In the genomic region with DNA sequence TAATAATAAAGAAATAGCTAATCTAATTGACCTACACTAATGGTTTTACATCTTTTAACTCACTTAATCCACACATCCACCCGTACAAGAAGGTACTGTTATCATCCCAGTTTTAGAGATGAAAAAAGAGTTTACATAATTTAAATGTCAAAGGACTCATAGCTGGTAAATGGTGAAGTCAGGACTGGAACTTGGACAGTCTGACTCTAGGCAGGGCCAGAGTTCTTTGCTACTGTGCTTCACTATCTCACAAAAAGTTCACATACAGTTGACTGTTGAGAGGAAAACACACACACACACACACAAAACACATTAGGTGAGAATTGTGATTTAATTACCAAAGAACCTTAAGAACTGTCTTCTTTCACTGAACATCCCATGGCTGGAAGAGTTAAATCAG, we compare ENCODE assay signal across 25 cellular contexts.
A peak's percentile ranks its signal among the peaks of the same experiment; 100 is the strongest.
DNase-seq lines count a peak whose midpoint lies in the region; ATAC-seq, FAIRE-seq and TF ChIP-seq lines count a peak whose summit lies in the region.
"Had no signal": no experiment of that assay in that cellular context is flagged by ENCODE, and none has a peak within 500 bp of the region (broad histone marks: within the 10 kb centered on the region; RNA-seq: fewer than 3 reads in every experiment).

No MANE protein-coding gene starts in this region.

- H3K4me3 ChIP-seq in parathyroid adenoma (ENCODE audit: low read depth, low read length) (no peak overlapping the region), uterus (no peak overlapping the region)
- H3K4me3 ChIP-seq in CD4-positive, alpha-beta memory T cell (ENCODE audit: low read length in 2 of 2): no peak overlapping the region
- H3K4me3 ChIP-seq: HAP-1, Peyer's patch had no signal

- H3K9me3 ChIP-seq in parathyroid adenoma (ENCODE audit: control insufficient read depth, low read length) (no peaks in the 10 kb centered on the region), uterus (no peaks in the 10 kb centered on the region)
- H3K9me3 ChIP-seq in CD4-positive, alpha-beta memory T cell (ENCODE audit: control insufficient read depth in 1 of 2, low read length in 2 of 2): no peaks in the 10 kb centered on the region
- H3K9me3 ChIP-seq: HAP-1, Peyer's patch had no signal

- no peak overlapping the region for H3K27ac Mint-ChIP-seq in CD4-positive, alpha-beta memory T cell
- H3K27ac Mint-ChIP-seq: B cell; stimulated activated naive B cell treated with anti-CD40 and anti-IgM and Interleukin-4, amounts not matched to agents 10 μg/mL and 1 μg/mL and 100 μg/mL, for 72 hours; T-helper 17 cell; type B pancreatic cell had no signal

- H3K27me3 ChIP-seq in parathyroid adenoma (ENCODE audit: control insufficient read depth, insufficient read depth, low read length) (no peaks in the 10 kb centered on the region), uterus (no peaks in the 10 kb centered on the region)
- no peaks in the 10 kb centered on the region for H3K27me3 ChIP-seq in CD4-positive, alpha-beta memory T cell (ENCODE audit: insufficient read depth, low read length)
- H3K27me3 ChIP-seq: Peyer's patch had no signal

- H3K27me3 Mint-ChIP-seq in CD4-positive, alpha-beta memory T cell: no peaks in the 10 kb centered on the region
- H3K27me3 Mint-ChIP-seq: B cell; stimulated activated naive B cell treated with anti-CD40 and anti-IgM and Interleukin-4, amounts not matched to agents 10 μg/mL and 1 μg/mL and 100 μg/mL, for 72 hours; T-helper 17 cell; type B pancreatic cell had no signal

- H3K4me3 Mint-ChIP-seq in CD4-positive, alpha-beta memory T cell: no peak overlapping the region
- H3K4me3 Mint-ChIP-seq: B cell; stimulated activated naive B cell treated with anti-CD40 and anti-IgM and Interleukin-4, amounts not matched to agents 10 μg/mL and 1 μg/mL and 100 μg/mL, for 72 hours; T-helper 17 cell; type B pancreatic cell had no signal

- no peaks in the 10 kb centered on the region for H3K79me2 ChIP-seq in parathyroid adenoma

- H3K4me1 ChIP-seq in parathyroid adenoma (no peaks in the 10 kb centered on the region), uterus (no peaks in the 10 kb centered on the region)
- no peaks in the 10 kb centered on the region for H3K4me1 ChIP-seq in CD4-positive, alpha-beta memory T cell (ENCODE audit: insufficient read depth, low read length)

- ATAC-seq in Right ventricle myocardium inferior: peak; percentile 38
- peak; percentile 33 for ATAC-seq in left lobe of liver
- ATAC-seq: stimulated activated naive B cell treated with anti-CD40 and anti-IgM and Interleukin-4, amounts not matched to agents 10 μg/mL and 1 μg/mL and 100 μg/mL, for 72 hours; T-helper 17 cell had no signal

- no peaks in the 10 kb centered on the region for H3K36me3 ChIP-seq in parathyroid adenoma (ENCODE audit: control insufficient read depth, insufficient read depth, low read length)
- no peaks in the 10 kb centered on the region for H3K36me3 ChIP-seq in uterus
- no peaks in the 10 kb centered on the region for H3K36me3 ChIP-seq in CD4-positive, alpha-beta memory T cell (ENCODE audit: insufficient read depth, low read length)
- H3K36me3 ChIP-seq: HAP-1, Peyer's patch had no signal

- CTCF ChIA-PET in CD4-positive, alpha-beta memory T cell (lab: Charles Lee; ENCODE audit: partially characterized antibody): no interaction called here

- peaks cover 0 to 2% (median 0%) of the 10 kb centered on the region in 4 donors for H3K4me1 Mint-ChIP-seq in CD4-positive, alpha-beta memory T cell
- H3K4me1 Mint-ChIP-seq: B cell; stimulated activated naive B cell treated with anti-CD40 and anti-IgM and Interleukin-4, amounts not matched to agents 10 μg/mL and 1 μg/mL and 100 μg/mL, for 72 hours had no signal

- intact Hi-C loops in Right ventricle myocardium inferior (cut with DNase I) (no loop called here), cardiac septum (cut with DNase I) (no loop called here), uterus (cut with DNase I; ENCODE audit: low total_unique reads) (no loop called here)
- intact Hi-C loops in CD4-positive, alpha-beta memory T cell (cut with micrococcal nuclease): no loop called here

- H2AFZ ChIP-seq in parathyroid adenoma: no peak overlapping the region

- POLR2A ChIA-PET in CD4-positive, alpha-beta memory T cell (lab: Charles Lee; ENCODE audit: partially characterized antibody): no interaction called here

- H3K27ac ChIP-seq in parathyroid adenoma (peak overlapping the region; percentile 9), uterus (peak overlapping the region; percentile 3 to 25)
- no peak overlapping the region for H3K27ac ChIP-seq in CD4-positive, alpha-beta memory T cell (ENCODE audit: low read depth, low read length)
- H3K27ac ChIP-seq: WERI-Rb-1 had no signal

- no peaks in the 10 kb centered on the region for H3K9me3 Mint-ChIP-seq in CD4-positive, alpha-beta memory T cell
- H3K9me3 Mint-ChIP-seq: stimulated activated naive B cell treated with anti-CD40 and anti-IgM and Interleukin-4, amounts not matched to agents 10 μg/mL and 1 μg/mL and 100 μg/mL, for 72 hours; type B pancreatic cell had no signal

- DNase-seq in Right ventricle myocardium inferior (ENCODE audit: missing footprints) (no peak), cardiac septum (ENCODE audit: low spot score) (no peak), left lobe of liver (ENCODE audit: low spot score) (no peak), uterus (no peak), HTR-8/SVneo (ENCODE audit: insufficient read length, low spot score) (no peak), GF-D8 (lab: John Stamatoyannopoulos, UW) (no peak)
- DNase-seq in CD4-positive, alpha-beta memory T cell: no peak
- DNase-seq: 8988T; activated CD4-positive, alpha-beta T cell treated with anti-CD3 and anti-CD28 coated beads, Interleukin-2, amount 50 U/mL, for 4 hours; activated effector memory CD4-positive, alpha-beta T cell treated with anti-CD3 and anti-CD28 coated beads, Interleukin-2, amount 50 U/mL, for 16 hours; COR-L47; erythroblast; Karpas-422; left cardiac atrium; NCI-H1930; occipital lobe; Peyer's patch; stimulated activated naive B cell treated with anti-CD40 and anti-IgM and Interleukin-4, amounts not matched to agents 10 μg/mL and 1 μg/mL and 100 μg/mL, for 72 hours; T-helper 17 cell; WERI-Rb-1 had no signal

- no peaks in the 10 kb centered on the region for H3K36me3 Mint-ChIP-seq in CD4-positive, alpha-beta memory T cell
- H3K36me3 Mint-ChIP-seq: stimulated activated naive B cell treated with anti-CD40 and anti-IgM and Interleukin-4, amounts not matched to agents 10 μg/mL and 1 μg/mL and 100 μg/mL, for 72 hours; type B pancreatic cell had no signal

- no peak for FAIRE-seq in HTR-8/SVneo (lab: Jason Lieb, UNC)
- FAIRE-seq: frontal cortex had no signal

- TF ChIP-seq CTCF in parathyroid adenoma (IDR thresholded peaks at IDR 0.05): no peak
- no peak for TF ChIP-seq CTCF in uterus (IDR thresholded peaks at IDR 0.05)

- H3K4me2 ChIP-seq in parathyroid adenoma (ENCODE audit: low read length): no peak overlapping the region

- no peak for TF ChIP-seq POLR2A in uterus (IDR thresholded peaks at IDR 0.05)

- no peak overlapping the region for H3K9ac ChIP-seq in parathyroid adenoma
